8 cellular contexts compared by ENCODE assay signal in the genomic region with DNA sequence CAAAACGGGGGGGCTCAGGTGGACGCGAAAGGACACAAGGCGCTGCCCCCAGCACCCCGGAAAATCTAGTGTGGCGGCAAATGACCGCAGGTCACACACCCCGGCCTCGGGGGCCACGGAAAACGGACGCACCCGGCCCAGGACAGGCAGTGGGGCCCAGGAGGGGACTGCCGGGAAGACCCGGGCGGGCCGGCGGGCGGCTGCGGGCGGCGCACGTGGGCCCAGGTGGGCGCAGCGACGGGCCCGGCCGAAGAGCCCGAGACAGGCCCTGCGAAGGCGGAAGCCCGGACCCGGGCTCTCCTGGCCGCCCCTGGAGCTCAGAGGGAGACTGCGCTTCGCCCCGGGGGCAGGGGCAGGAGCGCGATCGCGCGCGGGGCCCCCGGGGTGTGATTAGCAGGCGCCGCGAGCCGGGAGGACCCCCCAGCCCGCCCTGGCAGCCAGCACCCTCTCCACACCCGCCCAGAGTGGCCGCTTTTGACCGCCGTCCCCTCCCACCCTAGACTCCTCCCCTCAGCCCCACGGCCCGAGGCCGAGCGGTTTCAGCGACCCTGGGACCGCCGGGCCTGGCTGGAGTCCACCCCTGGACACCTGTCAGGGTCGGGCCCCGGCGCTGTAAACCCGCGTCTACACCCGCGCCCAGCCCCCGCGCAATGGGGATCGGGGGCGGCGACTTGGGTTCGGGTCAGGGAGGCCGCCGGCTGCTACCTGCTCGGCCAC. TPM values are rescaled to one million over a fixed set of nuclear protein-coding genes. Genes with fewer than 3 reads are reported as not detected.
A peak's percentile ranks its signal among the peaks of the same experiment; 100 is the strongest.
DNase-seq lines count a peak whose midpoint lies in the region; ATAC-seq and TF ChIP-seq lines count a peak whose summit lies in the region.

No MANE protein-coding gene starts in this region.

- H3K27ac ChIP-seq in HUES6 (ENCODE audit: low read depth, low read length) = no peak overlapping the region
- H3K27ac ChIP-seq in aorta (ENCODE audit: low read depth in 1 of 2, low read length in 2 of 2) = peak overlapping the region in 1 of 2 donors; percentile 60

- intact Hi-C loops in aorta (cut with DNase I) = loop anchor here (5.0 to 10.0 kb wide), 4 partner anchors 45 to 127 kb away; no protein-coding TSS in a partner anchor

- peak overlapping the region; percentile 79 for H3K4me3 ChIP-seq in HUES6 (ENCODE audit: low read depth, low read length)
- H3K4me3 ChIP-seq in epithelial cell of esophagus (ENCODE audit: low read length) = peak overlapping the region; percentile 71
- H3K4me3 ChIP-seq in aorta (ENCODE audit: low read length in 2 of 2) = peak overlapping the region; percentile 75 to 79

- peaks cover 13% of the 10 kb centered on the region; the same call in 1 of the 2 replicates for H3K4me1 ChIP-seq in HUES6 (ENCODE audit: control insufficient read depth, insufficient read depth, low read length)
- H3K4me1 ChIP-seq in aorta (ENCODE audit: control insufficient read depth in 1 of 2, insufficient read depth in 2 of 2, low read length in 2 of 2) = peaks cover 0 to 2% of the 10 kb centered on the region in 2 donors

- TF ChIP-seq CTCF in epithelial cell of esophagus (IDR thresholded peaks at IDR 0.05; ENCODE audit: insufficient read depth, low read depth, low read length, missing control alignments) = no peak

- DNase-seq in GM03348 (ENCODE audit: low spot score) (peak; percentile 71), epithelial cell of esophagus (ENCODE audit: low read depth) (peak; percentile 48), myocyte (ENCODE audit: low read depth) (peak; percentile 54), aorta (peak; percentile 89 to 90), NCI-H2171 treated with DMSO at 0.1 percent for 48 hours (lab: John Stamatoyannopoulos, UW) (no peak)
- peak; percentile 57 for DNase-seq in activated CD4-positive, CD25-positive, alpha-beta regulatory T cell treated with anti-CD3 and anti-CD28 coated beads, Interleukin-2, amount 50 U/mL, for 72 hours

- H3K36me3 ChIP-seq in HUES6 (ENCODE audit: control insufficient read depth, insufficient read depth, low read length) (no peaks in the 10 kb centered on the region), aorta (ENCODE audit: control insufficient read depth in 1 of 2, insufficient read depth in 2 of 2, low read length in 1 of 2) (no peaks in the 10 kb centered on the region)

- H3K9ac ChIP-seq in HUES6 (ENCODE audit: low read length) = peak overlapping the region; percentile 36

- peak; percentile 47 for ATAC-seq in GM21526 (IDR thresholded peaks at IDR 0.05; ENCODE audit: low FRiP score, unreplicated experiment)
- ATAC-seq in aorta (ENCODE audit: low FRiP score) = peak; percentile 75

- H3K9me3 ChIP-seq in HUES6 (ENCODE audit: control insufficient read depth, insufficient read depth, low read depth, low read length) (no peaks in the 10 kb centered on the region), aorta (ENCODE audit: control insufficient read depth, low read length) (no peaks in the 10 kb centered on the region)

- WGBS in aorta, 2 donors = 0 to 1% methylated on average over 61 to 76 of the region's 76 CpGs

- peaks cover 61% of the 10 kb centered on the region for H3K27me3 ChIP-seq in HUES6 (ENCODE audit: control insufficient read depth, insufficient read depth, low read length)
- no peaks in the 10 kb centered on the region for H3K27me3 ChIP-seq in aorta (ENCODE audit: control insufficient read depth in 1 of 2, insufficient read depth in 2 of 2, low read length in 1 of 2)

RNA-seq across cellular contexts. Expression of gene MBP, which starts 0.8 kb away (rescaled TPM):
- total RNA-seq in myocyte (3.2 and 7.2 TPM in 2 replicates), aorta (10 to 100 TPM; 43.8 to 62.7 TPM)
- polyA plus RNA-seq in myocyte (2012) = 8.2 TPM
- 1 to 10 TPM; 9.1 to 9.4 TPM for polyA plus RNA-seq in aorta
